Comparison of ENCODE assay signal across 1 cellular context in genomic region chr4:172992648-172993356, GRCh38.
A peak's percentile ranks its signal among the peaks of the same experiment; 100 is the strongest.
TF ChIP-seq lines count a peak whose summit lies in the region.

No MANE protein-coding gene starts in this region.

TF ChIP-seq in HEK293, 187 proteins besides CTCF, POLR2A, EP300 and RAD21 (continued from another document):
- TF ChIP-seq PRDM10 (tag by site-specific recombination; IDR thresholded peaks at IDR 0.05) (0 out of 2 replicates have a peak, but pooled peaks have one; percentile 30), PRDM6 (tag by site-specific recombination; IDR thresholded peaks at IDR 0.05) (peak; percentile 86), ZNF302 (tag by site-specific recombination; IDR thresholded peaks at IDR 0.05; ENCODE audit: low read depth) (no peak), ZNF629 (tag by site-specific recombination; IDR thresholded peaks at IDR 0.05) (peak; percentile 78), ZNF580 (tag by site-specific recombination; IDR thresholded peaks at IDR 0.05) (no peak), GLI2 (tag by site-specific recombination; IDR thresholded peaks at IDR 0.05; ENCODE audit: borderline replicate concordance, low read depth) (no peak), ZNF785 (tag by site-specific recombination; IDR thresholded peaks at IDR 0.05) (no peak), ZEB2 (tag by site-specific recombination; IDR thresholded peaks at IDR 0.05) (no peak), KLF17 (tag by site-specific recombination; IDR thresholded peaks at IDR 0.05) (no peak), MEIS1 (CRISPR knock-in tag; IDR thresholded peaks at IDR 0.05; ENCODE audit: borderline replicate concordance) (no peak), ZSCAN4 (tag by site-specific recombination; IDR thresholded peaks at IDR 0.05) (no peak), ZNF121 (tag by site-specific recombination; IDR thresholded peaks at IDR 0.05) (no peak), WT1 (tag by site-specific recombination; IDR thresholded peaks at IDR 0.05) (0 out of 2 replicates have a peak, but pooled peaks have one; percentile 13), ZFP41 (tag by site-specific recombination; IDR thresholded peaks at IDR 0.05; ENCODE audit: borderline replicate concordance) (no peak), ZNF366 (tag by site-specific recombination; conservative IDR thresholded peaks at IDR 0.05) (peak; percentile 46; the same call in 1 of the 2 replicates), ZNF488 (tag by site-specific recombination; IDR thresholded peaks at IDR 0.05) (no peak), ZNF645 (tag by site-specific recombination; IDR thresholded peaks at IDR 0.05) (no peak), ELK4 (IDR thresholded peaks at IDR 0.05; ENCODE audit: borderline replicate concordance, low read depth, low read length) (no peak), ZNF112 (tag by site-specific recombination; IDR thresholded peaks at IDR 0.05) (no peak), ZNF394 (tag by site-specific recombination; IDR thresholded peaks at IDR 0.05; ENCODE audit: borderline replicate concordance) (peak; percentile 71), ZNF26 (tag by site-specific recombination; IDR thresholded peaks at IDR 0.05) (no peak), ZNF664 (tag by site-specific recombination; IDR thresholded peaks at IDR 0.05) (no peak), ZNF157 (tag by site-specific recombination; IDR thresholded peaks at IDR 0.05) (no peak), ZFHX2 (tag by site-specific recombination; conservative IDR thresholded peaks at IDR 0.05) (no peak), ZNF843 (tag by site-specific recombination; IDR thresholded peaks at IDR 0.05) (peak; percentile 41; the same call in 1 of the 2 replicates)
